In genomic region chr3:138464490-138464860, GRCh38 we compare ENCODE assay signal across 32 cellular contexts. TPM values are rescaled to one million over a fixed set of nuclear protein-coding genes. Genes with fewer than 3 reads are reported as not detected.
"Had no signal": no experiment of that assay in that cellular context is flagged by ENCODE, and none has a peak within 500 bp of the region (broad histone marks: within the 10 kb centered on the region; RNA-seq: fewer than 3 reads in every experiment).

No MANE protein-coding gene starts in this region.

- H3K27me3 ChIP-seq: body of pancreas, brain microvascular endothelial cell, breast epithelium had no signal

- FAIRE-seq: astrocyte, TTC549 had no signal

- H3K4me3 ChIP-seq: adrenal gland, body of pancreas, breast epithelium had no signal

- DNase-seq: activated B cell treated with CpG ODN at 0.5 μM for 24 hours; activated CD4-positive, alpha-beta memory T cell treated with anti-CD3 and anti-CD28 coated beads for 36 hours; activated CD4-positive, alpha-beta T cell treated with anti-CD3 and anti-CD28 coated beads for 4 hours; activated CD4-positive, alpha-beta T cell treated with anti-CD3 and anti-CD28 coated beads, Interleukin-2, amount 10 ng/mL, durations not matched to agents 24 days and 14 days; activated CD4-positive, alpha-beta T cell treated with anti-CD3 and anti-CD28 coated beads, Interleukin-2, amount 50 U/mL, for 1 hour; activated CD4-positive, alpha-beta T cell treated with anti-CD3 and anti-CD28 coated beads, Interleukin-2, amount 50 U/mL, for 4 hours; activated CD4-positive, CD25-positive, alpha-beta regulatory T cell treated with anti-CD3 and anti-CD28 coated beads, Interleukin-2, amount 50 U/mL, for 72 hours; activated CD8-positive, alpha-beta memory T cell treated with anti-CD3 and anti-CD28 coated beads, Interleukin-2, amount 50 U/mL, for 4 hours; activated CD8-positive, alpha-beta T cell treated with anti-CD3 and anti-CD28 coated beads for 36 hours; activated effector memory CD4-positive, alpha-beta T cell treated with anti-CD3 and anti-CD28 coated beads, Interleukin-2, amount 50 U/mL, for 16 hours; activated gamma-delta T cell treated with Interleukin-2 at 50 U/mL for 16 hours; activated naive CD4-positive, alpha-beta T cell; activated naive CD4-positive, alpha-beta T cell treated with anti-CD3 and anti-CD28 coated beads for 36 hours; activated naive CD4-positive, alpha-beta T cell treated with anti-CD3 and anti-CD28 coated beads, Interleukin-2, amount 50 U/mL, for 16 hours; activated naive CD8-positive, alpha-beta T cell treated with anti-CD3 and anti-CD28 coated beads for 36 hours; activated T-cell treated with anti-CD3 and anti-CD28 coated beads for 4 hours; activated T-cell treated with anti-CD3 and anti-CD28 coated beads, Interleukin-2, amount 50 U/mL, for 1 hour; activated T-cell treated with anti-CD3 and anti-CD28 coated beads, Interleukin-2, amount 50 U/mL, for 4 hours; activated T-cell treated with anti-CD3 and anti-CD28 coated beads, Interleukin-2, amount 50 U/mL, for 72 hours; amniotic stem cell; brain microvascular endothelial cell; central memory CD4-positive, alpha-beta T cell; T-helper 2 cell; T-helper 9 cell had no signal

- H3K27ac ChIP-seq: adrenal gland, body of pancreas, brain microvascular endothelial cell, breast epithelium, VCaP had no signal

- H3K36me3 ChIP-seq: adrenal gland, brain microvascular endothelial cell, breast epithelium had no signal

- ATAC-seq: activated CD8-positive, alpha-beta T cell treated with anti-CD3 and anti-CD28 coated beads for 36 hours; activated naive CD4-positive, alpha-beta T cell treated with anti-CD3 and anti-CD28 coated beads, Interleukin-2, amount 50 U/mL, for 72 hours; activated T-cell treated with anti-CD3 and anti-CD28 coated beads, Interleukin-2, amount 50 U/mL, for 4 hours; activated T-cell treated with anti-CD3 and anti-CD28 coated beads, Interleukin-2, amount 50 U/mL, for 72 hours; activated T-helper 17 cell treated with anti-CD3 and anti-CD28 coated beads, Interleukin-2, amount 50 U/mL, for 72 hours; body of pancreas had no signal

- H3K4me1 ChIP-seq: adrenal gland, body of pancreas, breast epithelium had no signal

- H3K9me3 ChIP-seq: adrenal gland, body of pancreas, breast epithelium had no signal

RNA-seq across cellular contexts. Expression of gene ESYT3, which starts 30.1 kb away (rescaled TPM):
- total RNA-seq: activated B cell treated with CpG ODN at 0.5 μM for 24 hours had no signal
